ENCODE assay signal across 10 cellular contexts in genomic region chr17:82753201-82753464, GRCh38. TPM values are rescaled to one million over a fixed set of nuclear protein-coding genes. Genes with fewer than 3 reads are reported as not detected.
A peak's percentile ranks its signal among the peaks of the same experiment; 100 is the strongest.
DNase-seq lines count a peak whose midpoint lies in the region; ATAC-seq and TF ChIP-seq lines count a peak whose summit lies in the region.
"Had no signal": no experiment of that assay in that cellular context is flagged by ENCODE, and none has a peak within 500 bp of the region (broad histone marks: within the 10 kb centered on the region; RNA-seq: fewer than 3 reads in every experiment).

No MANE protein-coding gene starts in this region.

- in situ Hi-C loops in Panc1 (cut with HindIII; ENCODE audit: low pct_unique_long_range_greater_than_20kb, low sequenced_read_pairs) = no loop called here

- DNase-seq in Panc1 (ENCODE audit: low read depth, low spot score) = no peak
- DNase-seq in erythroblast (lab: John Stamatoyannopoulos, UW) = peak; percentile 35 to 48
- peak in 1 of 2 donors; percentile 30 for DNase-seq in psoas muscle
- DNase-seq in thyroid gland = no peak
- DNase-seq in effector CD8-positive, alpha-beta T cell (lab: John Stamatoyannopoulos, UW) = no peak
- DNase-seq in NCI-H748 treated with DMSO at 0.1 percent for 48 hours (lab: John Stamatoyannopoulos, UW) = no peak
- no peak for DNase-seq in activated gamma-delta T cell treated with Interleukin-2 at 50 U/mL for 16 hours
- DNase-seq: activated CD8-positive, alpha-beta memory T cell treated with anti-CD3 and anti-CD28 coated beads, Interleukin-2, amount 50 U/mL, for 48 hours; testis had no signal

- ATAC-seq in Panc1 = no peak
- ATAC-seq in psoas muscle = no peak

- no peak for TF ChIP-seq CTCF in Panc1 (IDR thresholded peaks at IDR 0.05)
- TF ChIP-seq CTCF in psoas muscle (IDR thresholded peaks at IDR 0.05) = no peak
- no peak for TF ChIP-seq CTCF in thyroid gland (IDR thresholded peaks at IDR 0.05)

- no peak for TF ChIP-seq POLR2A in erythroblast (IDR thresholded peaks at IDR 0.05; ENCODE audit: low read length)
- no peak for TF ChIP-seq POLR2A in thyroid gland (IDR thresholded peaks at IDR 0.05)

- no TSS peak for BruUV-seq in Panc1 (replicated peaks; lab: Mats Ljungman, UMichigan)

- H3K36me3 ChIP-seq in Panc1 (ENCODE audit: control insufficient read depth, insufficient read depth, low read length) = no peaks in the 10 kb centered on the region; the same call in none of the 2 replicates
- H3K36me3 ChIP-seq in psoas muscle (ENCODE audit: insufficient read depth in 1 of 2, low read depth in 1 of 2) = peaks cover 0 to 4% of the 10 kb centered on the region in 2 donors
- H3K36me3 ChIP-seq in thyroid gland = no peaks in the 10 kb centered on the region

- H3K4me1 ChIP-seq in Panc1 (ENCODE audit: control insufficient read depth, insufficient read depth, low read length) (peaks cover 24% of the 10 kb centered on the region), psoas muscle (peaks cover 6% of the 10 kb centered on the region), thyroid gland (peaks cover 8 to 11% of the 10 kb centered on the region in 2 donors)

- POLR2A ChIA-PET in Panc1 (lab: Charles Lee) = no interaction called here

- intact Hi-C loops in Panc1 (cut with micrococcal nuclease; ENCODE audit: unreplicated experiment) (no loop called here), psoas muscle (cut with DNase I) (loop anchor here in 1 of 2 donors (2.0 kb wide), 1 partner anchor 34 kb away; no protein-coding TSS in a partner anchor), thyroid gland (cut with DNase I) (loop anchor here (5.0 kb wide), 1 partner anchor 36 kb away; the partner anchor contains the start of gene FN3KRP)

- CTCF ChIA-PET in Panc1 (lab: Charles Lee) = interaction anchor here (0.6 to 0.7 kb wide), 2 partner anchors 42 to 164 kb away, joined by 3 to 7 read pairs; no protein-coding TSS in a partner anchor

- H3K9me3 ChIP-seq in Panc1 (ENCODE audit: control insufficient read depth, insufficient read depth, low read depth, low read length) (no peaks in the 10 kb centered on the region), psoas muscle (no peaks in the 10 kb centered on the region), thyroid gland (no peaks in the 10 kb centered on the region)
- H3K9me3 ChIP-seq: testis had no signal

- peak overlapping the region; percentile 91 for H3K27ac ChIP-seq in Panc1 (ENCODE audit: low read length)
- no peak overlapping the region for H3K27ac ChIP-seq in psoas muscle
- H3K27ac ChIP-seq in thyroid gland = no peak overlapping the region

- H3K27me3 ChIP-seq in Panc1 (ENCODE audit: control insufficient read depth, insufficient read depth, low read length) = no peaks in the 10 kb centered on the region
- H3K27me3 ChIP-seq in psoas muscle (ENCODE audit: insufficient read depth in 3 of 3, low read length in 2 of 3) = no peaks in the 10 kb centered on the region
- no peaks in the 10 kb centered on the region for H3K27me3 ChIP-seq in thyroid gland
- H3K27me3 ChIP-seq: testis had no signal

- 42 to 47% (median 44%) methylated on average over 8 of the region's 8 CpGs for WGBS in psoas muscle, 3 donors
- WGBS in thyroid gland, 2 donors = 63 to 73% methylated on average over 8 of the region's 8 CpGs

- H3K4me3 ChIP-seq in GM08714 (ENCODE audit: low read length) (peak overlapping the region; percentile 90; the same call in 1 of the 2 replicates), Panc1 (ENCODE audit: low read depth in 2 of 2, low read length in 2 of 2) (peak overlapping the region; percentile 83 to 84), psoas muscle (peak overlapping the region; percentile 96), thyroid gland (replicated peaks in 1 of 3) (no peak overlapping the region)

RNA-seq across cellular contexts. Expression of gene TBCD, which starts 1.3 kb away (rescaled TPM):
- 186 TPM for total RNA-seq in Panc1 (2021; ENCODE audit: unreplicated experiment)
- 203 TPM for polyA plus RNA-seq in Panc1 (2012; ENCODE audit: insufficient read length)
- total RNA-seq in psoas muscle = 10 to 100 TPM; 34.7 to 46.1 (median 40.3) TPM
- 10 to 100 TPM; 28.2 to 65.0 (median 31.4) TPM for polyA plus RNA-seq in psoas muscle
- total RNA-seq in thyroid gland = 10 to 100 TPM; 72.6 to 85.9 (median 79.6) TPM

RNA-seq across cellular contexts. Expression of gene FN3K, which starts 17.7 kb away (rescaled TPM):
- 34.8 TPM for total RNA-seq in Panc1 (2021; ENCODE audit: unreplicated experiment)
- 56.1 TPM for polyA plus RNA-seq in Panc1 (2012; ENCODE audit: insufficient read length)
- 10 to 100 TPM in 3 of 4 donors, 1 to 10 TPM in 1; 5.9 to 22.3 (median 18.1) TPM for total RNA-seq in psoas muscle
- polyA plus RNA-seq in psoas muscle = 10 to 100 TPM in 1 of 3 donors, 1 to 10 TPM in 2; 6.1 to 10.1 (median 8.1) TPM
- 10 to 100 TPM in 3 of 4 donors, 1 to 10 TPM in 1; 7.2 to 13.3 (median 12.0) TPM for total RNA-seq in thyroid gland

RNA-seq across cellular contexts. Expression of gene FN3KRP, which starts 36.6 kb away (rescaled TPM):
- total RNA-seq in Panc1 (2021; ENCODE audit: unreplicated experiment) (41.0 TPM), psoas muscle (10 to 100 TPM in 2 of 4 donors, 1 to 10 TPM in 2; 7.9 to 12.7 (median 9.9) TPM), thyroid gland (100 to 1,000 TPM in 1 of 4 donors, 10 to 100 TPM in 2, 1 to 10 TPM in 1; 9.3 to 122 (median 16.2) TPM)
- 52.8 TPM for polyA plus RNA-seq in Panc1 (2012; ENCODE audit: insufficient read length)
- polyA plus RNA-seq in psoas muscle = 10 to 100 TPM in 2 of 3 donors, 1 to 10 TPM in 1; 5.0 to 15.7 (median 10.6) TPM

RNA-seq across cellular contexts. Expression of gene RAB40B, which starts 54.6 kb away (rescaled TPM):
- total RNA-seq in Panc1 (2021; ENCODE audit: unreplicated experiment) (7.1 TPM), psoas muscle (10 to 100 TPM; 12.6 to 42.9 (median 30.4) TPM), thyroid gland (10 to 100 TPM in 2 of 4 donors, 1 to 10 TPM in 2; 6.2 to 19.3 (median 11.3) TPM)
- polyA plus RNA-seq in Panc1 (2012; ENCODE audit: insufficient read length) = 14.9 TPM
- polyA plus RNA-seq in psoas muscle = 10 to 100 TPM in 2 of 3 donors, 1 to 10 TPM in 1; 3.9 to 19.4 (median 12.6) TPM

Comparison
In these comparisons a context has a peak if more than half of its experiments do, and no peak if none do; other contexts are left out.
1. H3K4me3 ChIP-seq: peak in GM08714 (single experiment), Panc1 (2 of 2) and psoas muscle (single experiment); none in thyroid gland (0 of 3).
2. DNase-seq: peak in erythroblast (2 of 2); none in Panc1 (single experiment), thyroid gland (0 of 2), effector CD8-positive, alpha-beta T cell (single experiment), NCI-H748 treated with DMSO at 0.1 percent for 48 hours (single experiment) and activated gamma-delta T cell treated with Interleukin-2 at 50 U/mL for 16 hours (single experiment).